Comparison of ENCODE assay signal across 8 cellular contexts in the genomic region with DNA sequence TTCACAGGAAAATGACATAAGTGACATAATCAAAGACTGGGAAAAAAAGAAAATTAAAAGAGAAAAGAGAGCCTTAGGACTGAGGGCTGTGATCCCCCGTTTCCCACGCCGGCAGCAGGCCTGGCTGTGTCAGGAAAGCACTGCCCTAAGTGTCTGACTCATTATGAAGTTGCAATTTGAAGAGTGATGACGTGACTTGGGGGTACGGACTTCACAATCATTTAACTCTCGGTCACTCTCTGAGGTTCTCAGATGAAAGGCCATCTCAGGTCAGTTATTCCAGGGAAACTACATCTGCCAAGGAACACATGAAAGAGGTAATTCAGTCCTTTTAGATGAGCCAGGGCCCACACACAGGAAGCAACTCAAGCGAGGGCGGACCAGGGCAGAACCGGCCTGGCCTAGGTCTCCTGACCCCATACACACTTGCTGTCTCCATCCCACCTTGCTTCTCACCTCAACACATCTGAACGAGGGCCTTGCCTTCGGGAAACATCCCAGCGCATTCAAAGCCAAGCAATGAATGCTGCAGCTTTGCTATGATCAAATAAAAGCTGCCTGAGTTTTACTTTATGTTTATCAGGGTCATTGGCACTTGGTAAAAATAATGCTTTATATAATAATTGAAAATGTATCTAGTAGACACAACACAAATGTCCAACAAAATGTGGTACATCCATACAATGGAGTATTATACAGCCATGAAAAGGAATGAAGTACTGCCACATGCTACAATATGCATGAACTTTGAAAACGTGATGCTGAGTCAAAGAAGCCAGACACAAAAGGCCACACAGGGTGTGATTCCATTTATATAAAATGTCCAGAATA.
DNase-seq lines count a peak whose midpoint lies in the region; ATAC-seq and TF ChIP-seq lines count a peak whose summit lies in the region.

No MANE protein-coding gene starts in this region.

- H3K27me3 ChIP-seq in rectal smooth muscle tissue (ENCODE audit: control insufficient read depth, insufficient read depth, low read length): no peaks in the 10 kb centered on the region

- H3K4me3 ChIP-seq in fibroblast of pulmonary artery (replicated peaks; ENCODE audit: low read depth, low read length): peak overlapping the region; percentile 99
- no peak overlapping the region for H3K4me3 ChIP-seq in rectal smooth muscle tissue (ENCODE audit: low read length)

- H3K4me1 ChIP-seq in rectal smooth muscle tissue (ENCODE audit: control insufficient read depth, insufficient read depth, low read length): peaks cover 19% of the 10 kb centered on the region

- H3K9ac ChIP-seq in rectal smooth muscle tissue (ENCODE audit: low read length): no peak overlapping the region

- H3K36me3 ChIP-seq in rectal smooth muscle tissue (ENCODE audit: control insufficient read depth, insufficient read depth, low read length): no peaks in the 10 kb centered on the region

- TF ChIP-seq CTCF in GM20000 (IDR thresholded peaks at IDR 0.05; ENCODE audit: extremely low read depth, missing control alignments) (no peak), fibroblast of pulmonary artery (IDR thresholded peaks at IDR 0.05; ENCODE audit: low read length, missing control alignments) (no peak)

- H3K4me1 Mint-ChIP-seq in T-helper 1 cell treated with Interleukin-12 subunit alpha and Interleukin-12 subunit beta and Interleukin-4 antibody, amounts not matched to agents 30 μg/mL and 1 μg/mL, for 36 hours (ENCODE audit: low read depth): peaks cover 39% of the 10 kb centered on the region

- peaks cover 23% of the 10 kb centered on the region for H3K36me3 Mint-ChIP-seq in T-helper 1 cell treated with Interleukin-12 subunit alpha and Interleukin-12 subunit beta and Interleukin-4 antibody, amounts not matched to agents 30 μg/mL and 1 μg/mL, for 36 hours (ENCODE audit: low read depth)

- H3K9me3 Mint-ChIP-seq in T-helper 1 cell treated with Interleukin-12 subunit alpha and Interleukin-12 subunit beta and Interleukin-4 antibody, amounts not matched to agents 30 μg/mL and 1 μg/mL, for 36 hours: peaks cover 6% of the 10 kb centered on the region

- H3K27ac ChIP-seq in rectal smooth muscle tissue (ENCODE audit: low read depth, low read length): peak overlapping the region; percentile 67

- H3K27me3 Mint-ChIP-seq in T-helper 1 cell treated with Interleukin-12 subunit alpha and Interleukin-12 subunit beta and Interleukin-4 antibody, amounts not matched to agents 30 μg/mL and 1 μg/mL, for 36 hours (ENCODE audit: low read depth): peaks cover 8% of the 10 kb centered on the region

- no peak for ATAC-seq in HG03025 (IDR thresholded peaks at IDR 0.05; ENCODE audit: low FRiP score, unreplicated experiment)

- H3K27ac Mint-ChIP-seq in T-helper 1 cell treated with Interleukin-12 subunit alpha and Interleukin-12 subunit beta and Interleukin-4 antibody, amounts not matched to agents 30 μg/mL and 1 μg/mL, for 36 hours: no peak overlapping the region

- peak; percentile 71 for DNase-seq in GM20000 (ENCODE audit: low spot score)
- DNase-seq in fibroblast of pulmonary artery (ENCODE audit: low read depth): peak; percentile 97
- no peak for DNase-seq in NAMALWA (ENCODE audit: low spot score)
- DNase-seq in activated CD4-positive, alpha-beta T cell treated with anti-CD3 and anti-CD28 coated beads for 4 hours: no peak
- no peak for DNase-seq in NCI-H1092 treated with DMSO at 0.1 percent for 48 hours (lab: John Stamatoyannopoulos, UW)

- H3K4me3 Mint-ChIP-seq in T-helper 1 cell treated with Interleukin-12 subunit alpha and Interleukin-12 subunit beta and Interleukin-4 antibody, amounts not matched to agents 30 μg/mL and 1 μg/mL, for 36 hours: peak overlapping the region; percentile 31

Comparison
In these comparisons a context has a peak if more than half of its experiments do, and no peak if none do; other contexts are left out.
1. DNase-seq: peak in GM20000 (single experiment) and fibroblast of pulmonary artery (single experiment); none in NAMALWA (single experiment), activated CD4-positive, alpha-beta T cell treated with anti-CD3 and anti-CD28 coated beads for 4 hours (0 of 2) and NCI-H1092 treated with DMSO at 0.1 percent for 48 hours (single experiment).